In the genomic region with DNA sequence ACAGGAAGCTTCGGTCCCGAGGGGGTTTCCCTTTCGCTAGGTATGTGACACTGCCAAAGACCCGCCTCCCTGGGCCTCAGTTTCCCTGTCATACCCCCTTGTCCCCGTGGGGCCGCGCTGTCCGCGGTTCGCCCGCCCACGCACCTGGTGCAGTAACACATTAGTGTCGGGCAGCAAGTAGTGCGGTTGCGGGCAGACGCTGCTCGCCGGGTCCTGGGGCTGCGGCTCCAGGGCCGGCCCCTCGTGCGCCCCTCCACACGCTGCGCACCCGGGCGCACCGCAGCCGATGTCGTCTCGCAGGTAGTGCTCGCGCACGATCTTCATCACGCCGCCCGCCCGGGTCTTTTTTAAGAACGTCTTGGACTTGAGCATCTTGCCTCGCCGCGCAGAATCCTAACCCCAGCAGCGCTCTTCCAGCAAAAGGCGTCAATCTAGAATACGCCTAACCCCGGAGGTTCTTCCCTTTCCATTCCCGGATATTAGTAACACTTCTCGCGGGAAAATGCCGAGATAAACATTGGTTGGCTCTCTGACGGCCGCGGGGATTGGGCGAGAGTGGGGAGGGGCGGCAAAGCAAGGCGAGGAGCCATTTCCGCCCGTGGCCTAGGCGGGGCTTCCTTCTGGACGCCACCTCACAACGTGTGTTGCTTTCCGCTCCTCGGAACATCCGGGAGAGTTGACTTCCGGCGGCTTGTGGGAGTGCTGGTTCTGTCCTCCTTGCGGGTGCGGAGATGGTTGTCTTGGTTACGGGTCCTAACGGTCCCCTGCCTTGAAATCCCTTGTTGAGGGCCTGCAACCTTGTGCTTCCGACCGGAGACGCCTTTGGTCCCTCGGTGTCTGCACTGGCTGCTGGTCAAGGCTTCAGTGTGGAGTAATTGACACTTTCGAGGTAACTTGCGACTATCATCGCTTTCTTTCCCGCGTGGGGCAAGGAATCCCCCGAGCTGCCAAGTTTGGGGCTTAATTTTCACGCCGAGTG, we compare ENCODE assay signal across 8 cellular contexts. TPM values are rescaled to one million over a fixed set of nuclear protein-coding genes. Genes with fewer than 3 reads are reported as not detected.
DNase-seq lines count a peak whose midpoint lies in the region; ATAC-seq and TF ChIP-seq lines count a peak whose summit lies in the region.

A gene with protein sequence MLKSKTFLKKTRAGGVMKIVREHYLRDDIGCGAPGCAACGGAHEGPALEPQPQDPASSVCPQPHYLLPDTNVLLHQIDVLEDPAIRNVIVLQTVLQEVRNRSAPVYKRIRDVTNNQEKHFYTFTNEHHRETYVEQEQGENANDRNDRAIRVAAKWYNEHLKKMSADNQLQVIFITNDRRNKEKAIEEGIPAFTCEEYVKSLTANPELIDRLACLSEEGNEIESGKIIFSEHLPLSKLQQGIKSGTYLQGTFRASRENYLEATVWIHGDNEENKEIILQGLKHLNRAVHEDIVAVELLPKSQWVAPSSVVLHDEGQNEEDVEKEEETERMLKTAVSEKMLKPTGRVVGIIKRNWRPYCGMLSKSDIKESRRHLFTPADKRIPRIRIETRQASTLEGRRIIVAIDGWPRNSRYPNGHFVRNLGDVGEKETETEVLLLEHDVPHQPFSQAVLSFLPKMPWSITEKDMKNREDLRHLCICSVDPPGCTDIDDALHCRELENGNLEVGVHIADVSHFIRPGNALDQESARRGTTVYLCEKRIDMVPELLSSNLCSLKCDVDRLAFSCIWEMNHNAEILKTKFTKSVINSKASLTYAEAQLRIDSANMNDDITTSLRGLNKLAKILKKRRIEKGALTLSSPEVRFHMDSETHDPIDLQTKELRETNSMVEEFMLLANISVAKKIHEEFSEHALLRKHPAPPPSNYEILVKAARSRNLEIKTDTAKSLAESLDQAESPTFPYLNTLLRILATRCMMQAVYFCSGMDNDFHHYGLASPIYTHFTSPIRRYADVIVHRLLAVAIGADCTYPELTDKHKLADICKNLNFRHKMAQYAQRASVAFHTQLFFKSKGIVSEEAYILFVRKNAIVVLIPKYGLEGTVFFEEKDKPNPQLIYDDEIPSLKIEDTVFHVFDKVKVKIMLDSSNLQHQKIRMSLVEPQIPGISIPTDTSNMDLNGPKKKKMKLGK (minus strand): TSS at position 440 of the 979 bp plus-strand sequence. CDS start 68 bp downstream, at position 372.
A gene with protein sequence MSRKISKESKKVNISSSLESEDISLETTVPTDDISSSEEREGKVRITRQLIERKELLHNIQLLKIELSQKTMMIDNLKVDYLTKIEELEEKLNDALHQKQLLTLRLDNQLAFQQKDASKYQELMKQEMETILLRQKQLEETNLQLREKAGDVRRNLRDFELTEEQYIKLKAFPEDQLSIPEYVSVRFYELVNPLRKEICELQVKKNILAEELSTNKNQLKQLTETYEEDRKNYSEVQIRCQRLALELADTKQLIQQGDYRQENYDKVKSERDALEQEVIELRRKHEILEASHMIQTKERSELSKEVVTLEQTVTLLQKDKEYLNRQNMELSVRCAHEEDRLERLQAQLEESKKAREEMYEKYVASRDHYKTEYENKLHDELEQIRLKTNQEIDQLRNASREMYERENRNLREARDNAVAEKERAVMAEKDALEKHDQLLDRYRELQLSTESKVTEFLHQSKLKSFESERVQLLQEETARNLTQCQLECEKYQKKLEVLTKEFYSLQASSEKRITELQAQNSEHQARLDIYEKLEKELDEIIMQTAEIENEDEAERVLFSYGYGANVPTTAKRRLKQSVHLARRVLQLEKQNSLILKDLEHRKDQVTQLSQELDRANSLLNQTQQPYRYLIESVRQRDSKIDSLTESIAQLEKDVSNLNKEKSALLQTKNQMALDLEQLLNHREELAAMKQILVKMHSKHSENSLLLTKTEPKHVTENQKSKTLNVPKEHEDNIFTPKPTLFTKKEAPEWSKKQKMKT (plus strand): TSS at position 673 of the 979 bp plus-strand sequence. CDS start 1,337 bp downstream, outside the sequence.

- H3K4me1 ChIP-seq in cardiac muscle cell (ENCODE audit: low read depth) (peaks cover 14% of the 10 kb centered on the region), parathyroid adenoma (peaks cover 2% of the 10 kb centered on the region), tibial nerve (peaks cover 0 to 73% (median 10%) of the 10 kb centered on the region in 4 donors)

- peaks cover 41% of the 10 kb centered on the region for H3K36me3 Mint-ChIP-seq in activated naive CD8-positive, alpha-beta T cell treated with anti-CD3 and anti-CD28 coated beads, Interleukin-2, amount 50 U/mL, for 24 hours (ENCODE audit: low read depth)

- H3K27me3 Mint-ChIP-seq in activated naive CD8-positive, alpha-beta T cell treated with anti-CD3 and anti-CD28 coated beads, Interleukin-2, amount 50 U/mL, for 24 hours: no peaks in the 10 kb centered on the region

- peaks cover 65% of the 10 kb centered on the region for H3K4me1 Mint-ChIP-seq in activated naive CD8-positive, alpha-beta T cell treated with anti-CD3 and anti-CD28 coated beads, Interleukin-2, amount 50 U/mL, for 24 hours

- H3K9me3 Mint-ChIP-seq in activated naive CD8-positive, alpha-beta T cell treated with anti-CD3 and anti-CD28 coated beads, Interleukin-2, amount 50 U/mL, for 24 hours: no peaks in the 10 kb centered on the region

- H3K36me3 ChIP-seq in cardiac muscle cell (peaks cover 16% of the 10 kb centered on the region), parathyroid adenoma (ENCODE audit: control insufficient read depth, insufficient read depth, low read length) (no peaks in the 10 kb centered on the region), tibial nerve (peaks cover 0 to 35% (median 0%) of the 10 kb centered on the region in 3 donors)

- 0 to 1% methylated on average over 34 to 62 of the region's 81 CpGs for WGBS in tibial nerve, 2 donors

- peak; percentile 27; the same call in 1 of the 2 replicates for TF ChIP-seq CTCF in GM12874 (IDR thresholded peaks at IDR 0.05; ENCODE audit: insufficient read depth, low read depth, low read length)
- TF ChIP-seq CTCF in cardiac muscle cell (IDR thresholded peaks at IDR 0.05; ENCODE audit: low read depth, low read length): no peak
- TF ChIP-seq CTCF in parathyroid adenoma (IDR thresholded peaks at IDR 0.05): no peak
- peak in 3 of 5 experiments; percentile 5 to 33 (median 22) for TF ChIP-seq CTCF in tibial nerve (IDR thresholded peaks at IDR 0.05)

- H3K9me3 ChIP-seq in cardiac muscle cell (ENCODE audit: low read depth) (no peaks in the 10 kb centered on the region), parathyroid adenoma (ENCODE audit: control insufficient read depth, low read length) (no peaks in the 10 kb centered on the region), tibial nerve (no peaks in the 10 kb centered on the region)

- peak within 1 kb of the TSS; percentile 98 for H3K27ac Mint-ChIP-seq in activated naive CD8-positive, alpha-beta T cell treated with anti-CD3 and anti-CD28 coated beads, Interleukin-2, amount 50 U/mL, for 24 hours

- no peaks in the 10 kb centered on the region for H3K79me2 ChIP-seq in parathyroid adenoma

- no peaks in the 10 kb centered on the region for H3K27me3 ChIP-seq in cardiac muscle cell
- H3K27me3 ChIP-seq in parathyroid adenoma (ENCODE audit: control insufficient read depth, insufficient read depth, low read length): no peaks in the 10 kb centered on the region
- no peaks in the 10 kb centered on the region for H3K27me3 ChIP-seq in tibial nerve

- H3K4me3 Mint-ChIP-seq in activated naive CD8-positive, alpha-beta T cell treated with anti-CD3 and anti-CD28 coated beads, Interleukin-2, amount 50 U/mL, for 24 hours: peak within 1 kb of the TSS; percentile 96

- H3K4me2 ChIP-seq in parathyroid adenoma (ENCODE audit: low read length): peak within 1 kb of the TSS; percentile 89

- H3K27ac ChIP-seq in cardiac muscle cell (peak within 1 kb of the TSS; percentile 72), parathyroid adenoma (peak within 1 kb of the TSS; percentile 71), tibial nerve (peak within 1 kb of the TSS; percentile 74 to 97 (median 90))

- DNase-seq in NCI-H1417 treated with DMSO at 0.1 percent for 48 hours (lab: John Stamatoyannopoulos, UW): peak; percentile 96
- peak; percentile 97 for DNase-seq in SW480 (ENCODE audit: low spot score)
- DNase-seq in activated naive CD8-positive, alpha-beta T cell treated with anti-CD3 and anti-CD28 coated beads, Interleukin-2, amount 50 U/mL, for 24 hours: peak; percentile 96
- DNase-seq in cardiac muscle cell (ENCODE audit: low read depth in 1 of 2, low spot score in 1 of 2): peak; percentile 99
- DNase-seq in tibial nerve (ENCODE audit: low spot score in 2 of 2): peak; percentile 93 to 98

- peak; percentile 45 to 81 for TF ChIP-seq POLR2A in tibial nerve (IDR thresholded peaks at IDR 0.05)

- H3K4me3 ChIP-seq in cardiac muscle cell (peak within 1 kb of the TSS; percentile 82), parathyroid adenoma (ENCODE audit: low read depth, low read length) (peak within 1 kb of the TSS; percentile 86), tibial nerve (peak within 1 kb of the TSS; percentile 88 to 99 (median 97))

- ATAC-seq in HG02763 (IDR thresholded peaks at IDR 0.05; ENCODE audit: unreplicated experiment): peak; percentile 98
- peak; percentile 98 for ATAC-seq in activated naive CD8-positive, alpha-beta T cell treated with anti-CD3 and anti-CD28 coated beads, Interleukin-2, amount 50 U/mL, for 24 hours

- peak within 1 kb of the TSS; percentile 34 for H3K9ac ChIP-seq in parathyroid adenoma

- peak in 1 of 2 donors; percentile 91 for TF ChIP-seq EP300 in tibial nerve (IDR thresholded peaks at IDR 0.05)

- peak within 1 kb of the TSS; percentile 73 for H2AFZ ChIP-seq in parathyroid adenoma

RNA-seq across cellular contexts. Expression of the first gene that starts in this region (rescaled TPM):
- 19.4 and 23.3 TPM in 2 replicates for total RNA-seq in cardiac muscle cell
- polyA plus RNA-seq in cardiac muscle cell: 15.3 and 17.0 TPM in 2 replicates
- total RNA-seq in tibial nerve: 10 to 100 TPM; 28.0 to 37.4 (median 30.8) TPM

RNA-seq across cellular contexts. Expression of the second gene that starts in this region (rescaled TPM):
- 7.7 and 19.2 TPM in 2 replicates for total RNA-seq in cardiac muscle cell
- polyA plus RNA-seq in cardiac muscle cell: 16.4 and 24.7 TPM in 2 replicates
- 10 to 100 TPM; 19.4 to 63.8 (median 40.2) TPM for total RNA-seq in tibial nerve

Comparison
In these comparisons a context has a peak if more than half of its experiments do, and no peak if none do; other contexts are left out.
1. Peak in every context shown above with its lines: DNase-seq, ATAC-seq, H3K4me3 ChIP-seq and H3K27ac ChIP-seq.
2. CTCF ChIP-seq: peak in GM12874 (single experiment) and tibial nerve (3 of 5); none in cardiac muscle cell (single experiment) and parathyroid adenoma (single experiment).